Comparison of ENCODE assay signal across 18 cellular contexts in genomic region chr12:11753826-11754225, GRCh38.
DNase-seq lines count a peak whose midpoint lies in the region; ATAC-seq and TF ChIP-seq lines count a peak whose summit lies in the region.
"Had no signal": no experiment of that assay in that cellular context is flagged by ENCODE, and none has a peak within 500 bp of the region (broad histone marks: within the 10 kb centered on the region; RNA-seq: fewer than 3 reads in every experiment).

No MANE protein-coding gene starts in this region.

- no peak overlapping the region for H2BK120ac ChIP-seq in mesenchymal stem cell (ENCODE audit: low read depth, low read length)

- no peak for TF ChIP-seq POLR2A in suprapubic skin (IDR thresholded peaks at IDR 0.05)
- no peak for TF ChIP-seq POLR2A in erythroblast (IDR thresholded peaks at IDR 0.05; ENCODE audit: low read length)

- no peak overlapping the region for H3K14ac ChIP-seq in mesenchymal stem cell (ENCODE audit: low read length in 2 of 2)

- H3K79me1 ChIP-seq in mesenchymal stem cell (replicated peaks; ENCODE audit: low read length, poor library complexity, severe bottlenecking) = peaks cover 50% of the 10 kb centered on the region

- H3K36me3 ChIP-seq in mesenchymal stem cell (ENCODE audit: control insufficient read depth in 1 of 2, insufficient read depth in 2 of 2, low read depth in 1 of 2, low read length in 2 of 2) (peaks cover 17 to 27% of the 10 kb centered on the region in 2 experiments), suprapubic skin (peaks cover 18% of the 10 kb centered on the region)

- no peak overlapping the region for H3K4ac ChIP-seq in mesenchymal stem cell (ENCODE audit: low read depth in 1 of 2, low read length in 2 of 2)

- H3K18ac ChIP-seq in mesenchymal stem cell (ENCODE audit: low read depth in 1 of 2, low read length in 2 of 2) = no peak overlapping the region

- intact Hi-C loops in activated T-helper 1 cell treated with anti-CD3 and anti-CD28 coated beads, Interleukin-12 subunit alpha, Interleukin-12 subunit beta, Interleukin-2, Interleukin-4 antibody, amounts not matched to agents 30 ng/mL and 10 ng/mL and 1 ng/mL, durations not matched to agents 14 hours and 24 hours and 36 hours (cut with micrococcal nuclease) = no loop called here

- H3K4me1 ChIP-seq in mesenchymal stem cell (ENCODE audit: control insufficient read depth, insufficient read depth, low read depth, low read length) = peaks cover 13% of the 10 kb centered on the region
- H3K4me1 ChIP-seq in suprapubic skin = peaks cover 10% of the 10 kb centered on the region

- H3K27ac Mint-ChIP-seq in HFFc6 = 0 out of 2 replicates have a peak overlapping the region, but pooled peaks have one; percentile 17
- peak overlapping the region; percentile 40 for H3K27ac Mint-ChIP-seq in activated T-helper 1 cell treated with anti-CD3 and anti-CD28 coated beads, Interleukin-12 subunit alpha, Interleukin-12 subunit beta, Interleukin-2, Interleukin-4 antibody, amounts not matched to agents 30 ng/mL and 10 ng/mL and 1 ng/mL, durations not matched to agents 14 hours and 24 hours and 36 hours
- H3K27ac Mint-ChIP-seq: activated naive CD8-positive, alpha-beta T cell treated with anti-CD3 and anti-CD28 coated beads, Interleukin-2, amount 10 ng/mL, durations not matched to agents 7 days and 5 days had no signal

- H3K27ac ChIP-seq in mesenchymal stem cell (ENCODE audit: low read length, poor library complexity, severe bottlenecking) (no peak overlapping the region), suprapubic skin (peak overlapping the region; percentile 0)
- H3K27ac ChIP-seq: lower lobe of right lung had no signal

- ATAC-seq in HG02798 (IDR thresholded peaks at IDR 0.05; ENCODE audit: poor library complexity, unreplicated experiment) = no peak
- ATAC-seq: naive thymus-derived CD8-positive, alpha-beta T cell; PC-3 had no signal

- H3K27me3 Mint-ChIP-seq in HFFc6 (ENCODE audit: insufficient read depth) = no peaks in the 10 kb centered on the region; the same call in 1 of the 2 replicates
- H3K27me3 Mint-ChIP-seq in activated T-helper 1 cell treated with anti-CD3 and anti-CD28 coated beads, Interleukin-12 subunit alpha, Interleukin-12 subunit beta, Interleukin-2, Interleukin-4 antibody, amounts not matched to agents 30 ng/mL and 10 ng/mL and 1 ng/mL, durations not matched to agents 14 hours and 24 hours and 36 hours (ENCODE audit: insufficient read depth) = no peaks in the 10 kb centered on the region
- H3K27me3 Mint-ChIP-seq: activated naive CD8-positive, alpha-beta T cell treated with anti-CD3 and anti-CD28 coated beads, Interleukin-2, amount 10 ng/mL, durations not matched to agents 7 days and 5 days; activated T-cell treated with anti-CD3 and anti-CD28 coated beads, Interleukin-2, amount 50 U/mL, for 24 hours; naive thymus-derived CD8-positive, alpha-beta T cell had no signal

- no peak for TF ChIP-seq CTCF in HFFc6 (IDR thresholded peaks at IDR 0.05)
- TF ChIP-seq CTCF in suprapubic skin (IDR thresholded peaks at IDR 0.05) = no peak

- no peak overlapping the region for H4K91ac ChIP-seq in mesenchymal stem cell (ENCODE audit: low read length)

- no peak overlapping the region for H2AK5ac ChIP-seq in mesenchymal stem cell (ENCODE audit: low read length, severe bottlenecking)

- H3K4me3 Mint-ChIP-seq in HFFc6 = no peak overlapping the region
- H3K4me3 Mint-ChIP-seq in activated T-helper 1 cell treated with anti-CD3 and anti-CD28 coated beads, Interleukin-12 subunit alpha, Interleukin-12 subunit beta, Interleukin-2, Interleukin-4 antibody, amounts not matched to agents 30 ng/mL and 10 ng/mL and 1 ng/mL, durations not matched to agents 14 hours and 24 hours and 36 hours = no peak overlapping the region
- H3K4me3 Mint-ChIP-seq: activated naive CD8-positive, alpha-beta T cell treated with anti-CD3 and anti-CD28 coated beads, Interleukin-2, amount 10 ng/mL, durations not matched to agents 7 days and 5 days; activated T-cell treated with anti-CD3 and anti-CD28 coated beads, Interleukin-2, amount 50 U/mL, for 24 hours; naive thymus-derived CD8-positive, alpha-beta T cell had no signal

- H3K27me3 ChIP-seq in mesenchymal stem cell (ENCODE audit: control insufficient read depth in 1 of 2, insufficient read depth in 1 of 2, low read length in 2 of 2) (no peaks in the 10 kb centered on the region), suprapubic skin (no peaks in the 10 kb centered on the region)

- WGBS in mesenchymal stem cell = 86% methylated on average over 3 of the region's 5 CpGs
- 88% methylated on average over 5 of the region's 5 CpGs for WGBS in suprapubic skin

- no peak for TF ChIP-seq EP300 in suprapubic skin (IDR thresholded peaks at IDR 0.05)

- no peak overlapping the region for H3K4me2 ChIP-seq in mesenchymal stem cell (ENCODE audit: low read length, poor library complexity, severe bottlenecking)
- H3K4me2 ChIP-seq: SK-N-SH had no signal

- no peak for DNase-seq in HFFc6
- DNase-seq in activated T-helper 1 cell treated with anti-CD3 and anti-CD28 coated beads, Interleukin-12 subunit alpha, Interleukin-12 subunit beta, Interleukin-2, Interleukin-4 antibody, amounts not matched to agents 30 ng/mL and 10 ng/mL and 1 ng/mL, durations not matched to agents 14 hours and 24 hours and 36 hours (ENCODE audit: low spot score) = no peak
- peak; percentile 38 for DNase-seq in mesenchymal stem cell
- no peak for DNase-seq in suprapubic skin (ENCODE audit: low spot score in 2 of 2)
- no peak for DNase-seq in erythroblast (lab: John Stamatoyannopoulos, UW)
- DNase-seq in NCI-H146 (lab: John Stamatoyannopoulos, UW) = no peak
- DNase-seq: activated CD4-positive, alpha-beta T cell treated with anti-CD3 and anti-CD28 coated beads, Interleukin-2, amount 50 U/mL, for 1 hour; activated naive CD8-positive, alpha-beta T cell treated with anti-CD3 and anti-CD28 coated beads, Interleukin-2, amount 10 ng/mL, durations not matched to agents 7 days and 5 days; activated T-cell treated with anti-CD3 and anti-CD28 coated beads, Interleukin-2, amount 50 U/mL, for 24 hours; C1 segment of cervical spinal cord; central memory CD4-positive, alpha-beta T cell; foreskin melanocyte; lower lobe of right lung; naive thymus-derived CD8-positive, alpha-beta T cell; NCI-H526 treated with DMSO at 0.1 percent for 48 hours; PC-3; SK-N-SH had no signal

- H3K9me3 Mint-ChIP-seq in HFFc6 = no peaks in the 10 kb centered on the region
- no peaks in the 10 kb centered on the region for H3K9me3 Mint-ChIP-seq in activated T-helper 1 cell treated with anti-CD3 and anti-CD28 coated beads, Interleukin-12 subunit alpha, Interleukin-12 subunit beta, Interleukin-2, Interleukin-4 antibody, amounts not matched to agents 30 ng/mL and 10 ng/mL and 1 ng/mL, durations not matched to agents 14 hours and 24 hours and 36 hours
- H3K9me3 Mint-ChIP-seq: activated naive CD8-positive, alpha-beta T cell treated with anti-CD3 and anti-CD28 coated beads, Interleukin-2, amount 10 ng/mL, durations not matched to agents 7 days and 5 days; activated T-cell treated with anti-CD3 and anti-CD28 coated beads, Interleukin-2, amount 50 U/mL, for 24 hours; naive thymus-derived CD8-positive, alpha-beta T cell had no signal

- H3K4me3 ChIP-seq in mesenchymal stem cell (ENCODE audit: insufficient read depth in 1 of 2, low read depth in 1 of 2, low read length in 2 of 2) (no peak overlapping the region), suprapubic skin (no peak overlapping the region)
- H3K4me3 ChIP-seq: lower lobe of right lung had no signal

- H2BK15ac ChIP-seq in mesenchymal stem cell (ENCODE audit: low read depth, poor library complexity, severe bottlenecking) = peak overlapping the region; percentile 62

- no peak overlapping the region for H3K23ac ChIP-seq in mesenchymal stem cell (ENCODE audit: low read length in 2 of 2)

- peaks cover 21% of the 10 kb centered on the region for H3K36me3 Mint-ChIP-seq in HFFc6 (ENCODE audit: low read depth)
- peaks cover 57% of the 10 kb centered on the region for H3K36me3 Mint-ChIP-seq in activated T-helper 1 cell treated with anti-CD3 and anti-CD28 coated beads, Interleukin-12 subunit alpha, Interleukin-12 subunit beta, Interleukin-2, Interleukin-4 antibody, amounts not matched to agents 30 ng/mL and 10 ng/mL and 1 ng/mL, durations not matched to agents 14 hours and 24 hours and 36 hours (ENCODE audit: low read depth)

- H4K8ac ChIP-seq in mesenchymal stem cell (ENCODE audit: low read length) = no peak overlapping the region

- no peaks in the 10 kb centered on the region for H3K9me3 ChIP-seq in mesenchymal stem cell (ENCODE audit: control insufficient read depth, low read length)
- no peaks in the 10 kb centered on the region for H3K9me3 ChIP-seq in suprapubic skin
- H3K9me3 ChIP-seq: lower lobe of right lung, SK-N-SH had no signal

- no peak overlapping the region for H2BK12ac ChIP-seq in mesenchymal stem cell (ENCODE audit: low read length in 2 of 2)

- no peak overlapping the region for H3K9ac ChIP-seq in mesenchymal stem cell (ENCODE audit: low read length)
- H3K9ac ChIP-seq: SK-N-SH had no signal

- H2AFZ ChIP-seq in mesenchymal stem cell (ENCODE audit: low read depth, low read length) = no peak overlapping the region

- H2BK5ac ChIP-seq in mesenchymal stem cell (ENCODE audit: low read depth, low read length, poor library complexity, severe bottlenecking) = no peak overlapping the region

- peaks cover 29% of the 10 kb centered on the region for H3K4me1 Mint-ChIP-seq in HFFc6 (ENCODE audit: low read depth)
- peaks cover 67% of the 10 kb centered on the region for H3K4me1 Mint-ChIP-seq in activated T-helper 1 cell treated with anti-CD3 and anti-CD28 coated beads, Interleukin-12 subunit alpha, Interleukin-12 subunit beta, Interleukin-2, Interleukin-4 antibody, amounts not matched to agents 30 ng/mL and 10 ng/mL and 1 ng/mL, durations not matched to agents 14 hours and 24 hours and 36 hours (ENCODE audit: low read depth)
